Comparison of ENCODE assay signal across 28 cellular contexts in genomic region chr2:33784488-33784887, GRCh38.
A peak's percentile ranks its signal among the peaks of the same experiment; 100 is the strongest.
DNase-seq lines count a peak whose midpoint lies in the region; ATAC-seq and TF ChIP-seq lines count a peak whose summit lies in the region.
"Had no signal": no experiment of that assay in that cellular context is flagged by ENCODE, and none has a peak within 500 bp of the region (broad histone marks: within the 10 kb centered on the region; RNA-seq: fewer than 3 reads in every experiment).

No MANE protein-coding gene starts in this region.

- TF ChIP-seq CTCF in omental fat pad (IDR thresholded peaks at IDR 0.05), result no peak

- H3K4me1 ChIP-seq in BLaER1 treated with 17β-estradiol and CSF1 and Interleukin-3, amounts not matched to agents 10 nM and 100 nM, result peaks cover 10 to 44% (median 24%) of the 10 kb centered on the region in 10 experiments; a peak in 19 of 20 replicates
- H3K4me1 ChIP-seq: A549, adrenal gland, Caco-2, foreskin keratinocyte, HAP-1 had no signal

- H3K27me3 ChIP-seq in BLaER1 treated with 17β-estradiol and CSF1 and Interleukin-3, amounts not matched to agents 10 nM and 100 nM, result no peaks in the 10 kb centered on the region
- H3K27me3 ChIP-seq: adrenal gland, foreskin keratinocyte, MG63, neutrophil had no signal

- H3K4me3 ChIP-seq in BLaER1 treated with 17β-estradiol and CSF1 and Interleukin-3, amounts not matched to agents 10 nM and 100 nM, result no peak overlapping the region
- H3K4me3 ChIP-seq: A549, adrenal gland, HAP-1, MG63, SK-N-MC had no signal

- no peaks in the 10 kb centered on the region for H4K20me1 ChIP-seq in BLaER1 treated with 17β-estradiol and CSF1 and Interleukin-3, amounts not matched to agents 10 nM and 100 nM

- no peaks in the 10 kb centered on the region for H3K36me3 ChIP-seq in BLaER1 treated with 17β-estradiol and CSF1 and Interleukin-3, amounts not matched to agents 10 nM and 100 nM
- H3K36me3 ChIP-seq: adrenal gland, HAP-1, MG63, neutrophil had no signal

- 0 out of 22 replicates have a peak, but pooled peaks cover 0 to 5% (median 0%) of the 10 kb centered on the region in 11 experiments for H3K9me3 ChIP-seq in BLaER1 treated with 17β-estradiol and CSF1 and Interleukin-3, amounts not matched to agents 10 nM and 100 nM (replicated peaks in 1 of 11)
- H3K9me3 ChIP-seq: A549, adrenal gland, Caco-2, HAP-1, MG63, neutrophil had no signal

- peak overlapping the region; percentile 23 to 89 (median 74); a peak in 20 of 22 replicates for H3K27ac ChIP-seq in BLaER1 treated with 17β-estradiol and CSF1 and Interleukin-3, amounts not matched to agents 10 nM and 100 nM
- H3K27ac ChIP-seq: A549, adrenal gland, foreskin keratinocyte, neutrophil, SK-N-MC had no signal

- DNase-seq in OCI-M1 (lab: John Stamatoyannopoulos, UW) (peak; percentile 3), HK-2 (ENCODE audit: unreplicated experiment) (no peak), D341Med (ENCODE audit: low spot score) (no peak), omental fat pad (ENCODE audit: low spot score) (no peak), germinal center (ENCODE audit: low spot score) (no peak)
- DNase-seq: activated CD4-positive, alpha-beta T cell treated with anti-CD3 and anti-CD28 coated beads for 36 hours; activated CD8-positive, alpha-beta memory T cell treated with anti-CD3 and anti-CD28 coated beads for 24 hours; activated gamma-delta T cell treated with Interleukin-2 at 50 U/mL for 16 hours; activated T-cell treated with anti-CD3 and anti-CD28 coated beads, Interleukin-2, amount 50 U/mL, for 1 hour; adrenal gland; Caco-2; DND-41; effector CD4-positive, alpha-beta T cell; foreskin keratinocyte; KBM-7; mesendoderm; MG63; NCI-H146; NCI-H510A treated with DMSO at 0.1 percent for 48 hours; RPMI8226 had no signal

- peak overlapping the region; percentile 43 to 80 (median 65) for H3K4me2 ChIP-seq in BLaER1 treated with 17β-estradiol and CSF1 and Interleukin-3, amounts not matched to agents 10 nM and 100 nM
- H3K4me2 ChIP-seq: A549 had no signal

- ATAC-seq in GM18909 (IDR thresholded peaks at IDR 0.05; ENCODE audit: poor library complexity, unreplicated experiment), result peak; percentile 4
- peak; percentile 8 for ATAC-seq in HG02852 (IDR thresholded peaks at IDR 0.05; ENCODE audit: unreplicated experiment)
- no peak for ATAC-seq in omental fat pad (ENCODE audit: low FRiP score)
- ATAC-seq: A549; activated CD4-positive, alpha-beta T cell treated with anti-CD3 and anti-CD28 coated beads for 36 hours; foreskin keratinocyte; stimulated activated effector memory CD8-positive, alpha-beta T cell treated with anti-CD3 and anti-CD28 coated beads, Interleukin-12 subunit alpha, Interleukin-12 subunit beta, amount 100 ng/mL, for 72 hours had no signal

- H3K9ac ChIP-seq in BLaER1 treated with 17β-estradiol and CSF1 and Interleukin-3, amounts not matched to agents 10 nM and 100 nM, result peak overlapping the region in 8 of 11 experiments; percentile 5 to 66 (median 48); a peak in 14 of 22 replicates
